In genomic region chr18:59263566-59264135, GRCh38 we compare ENCODE assay signal across 1 cellular context.
TF ChIP-seq lines count a peak whose summit lies in the region.

No MANE protein-coding gene starts in this region.

TF ChIP-seq in H1, 55 proteins besides CTCF, POLR2A, EP300 and RAD21:
- no peak for TF ChIP-seq BCL11A (IDR thresholded peaks at IDR 0.05; ENCODE audit: low read depth in 2 of 2, low read length in 2 of 2)
- TF ChIP-seq EZH2 (IDR thresholded peaks at IDR 0.05; ENCODE audit: low read depth, low read length, severe bottlenecking): no peak
- no peak for TF ChIP-seq SIN3A (conservative IDR thresholded peaks at IDR 0.05 in 1 of 2, IDR thresholded peaks at IDR 0.05 in 1 of 2; ENCODE audit: low read depth in 1 of 2, low read length in 2 of 2)
- TF ChIP-seq ATF2 (IDR thresholded peaks at IDR 0.05; ENCODE audit: low read length): no peak
- no peak for TF ChIP-seq USF2 (IDR thresholded peaks at IDR 0.05; ENCODE audit: low read length)
- TF ChIP-seq HDAC6 (IDR thresholded peaks at IDR 0.05; ENCODE audit: low read depth, low read length): no peak
- TF ChIP-seq MAFK (IDR thresholded peaks at IDR 0.05; ENCODE audit: low read depth, low read length): no peak
- no peak for TF ChIP-seq RBBP5 (IDR thresholded peaks at IDR 0.05; ENCODE audit: borderline replicate concordance, low read depth, low read length)
- TF ChIP-seq CHD2 (IDR thresholded peaks at IDR 0.05; ENCODE audit: low read length): no peak
- TF ChIP-seq POU5F1 (IDR thresholded peaks at IDR 0.05; ENCODE audit: low read depth, low read length): no peak
- no peak for TF ChIP-seq PHF8 (conservative IDR thresholded peaks at IDR 0.05; ENCODE audit: low read depth, low read length)
- TF ChIP-seq SP4 (IDR thresholded peaks at IDR 0.05; ENCODE audit: low read length): no peak
- no peak for TF ChIP-seq RXRA (IDR thresholded peaks at IDR 0.05; ENCODE audit: insufficient read depth, low read depth, low read length)
